Comparison of ENCODE assay signal across 27 cellular contexts in genomic region chr4:73936969-73937368, GRCh38. TPM values are rescaled to one million over a fixed set of nuclear protein-coding genes. Genes with fewer than 3 reads are reported as not detected.
"Had no signal": no experiment of that assay in that cellular context is flagged by ENCODE, and none has a peak within 500 bp of the region (broad histone marks: within the 10 kb centered on the region; RNA-seq: fewer than 3 reads in every experiment).

No MANE protein-coding gene starts in this region.

- H3K27me3 ChIP-seq: colonic mucosa, gastrocnemius medialis, ovary, stomach, thyroid gland, vagina had no signal

- H3K4me1 ChIP-seq: colonic mucosa, gastrocnemius medialis, lower lobe of right lung, thyroid gland, vagina had no signal

- H3K4me3 ChIP-seq: colonic mucosa, gastrocnemius medialis, lower lobe of right lung, ovary, stomach, thyroid gland, vagina had no signal

- ATAC-seq: esophagus mucosa; gastrocnemius medialis; left ventricle myocardium superior; lower lobe of right lung; natural killer cell; sciatic nerve; stimulated activated effector memory CD8-positive, alpha-beta T cell treated with anti-CD3 and anti-CD28 coated beads, Interleukin-12 subunit alpha, Interleukin-12 subunit beta, amount 100 ng/mL, for 72 hours had no signal

- H3K36me3 ChIP-seq: colonic mucosa, gastrocnemius medialis, lower lobe of right lung, ovary, stomach, thyroid gland, vagina had no signal

- H3K27ac ChIP-seq: colonic mucosa, epithelial cell of prostate, gastrocnemius medialis, lower lobe of right lung, ovary, stomach, thyroid gland, vagina had no signal

- H3K9me3 ChIP-seq: colonic mucosa, gastrocnemius medialis, lower lobe of right lung, ovary, stomach, thyroid gland, vagina had no signal

- DNase-seq: colonic mucosa; effector CD8-positive, alpha-beta T cell; endodermal cell; foreskin fibroblast; gastrocnemius medialis; head of caudate nucleus; left ventricle myocardium superior; lower lobe of right lung; natural killer cell; occipital lobe; ovary; stimulated activated CD4-positive, alpha-beta T cell treated with anti-CD3 and anti-CD28 coated beads, Interleukin-2, amount 100 ng/mL, for 24 hours; stimulated activated CD4-positive, alpha-beta T cell treated with anti-CD3 and anti-CD28 coated beads, Interleukin-4, amount 100 ng/mL, for 24 hours; stimulated activated naive CD4-positive, alpha-beta T cell treated with Interleukin-2 at 50 U/mL for 16 hours; stomach; thyroid gland; trophoblast cell had no signal

RNA-seq across cellular contexts. Expression of gene PF4, which starts 44.9 kb away (rescaled TPM):
- total RNA-seq: esophagus mucosa, gastrocnemius medialis, kidney epithelial cell, left ventricle myocardium superior, mesenteric fat pad, occipital lobe, subcutaneous adipose tissue, thyroid gland, ureter had no signal
- polyA plus RNA-seq: neural cell, ovary had no signal

RNA-seq across cellular contexts. Expression of gene PPBP, which starts 51.0 kb away (rescaled TPM):
- total RNA-seq: colonic mucosa, endodermal cell, gastrocnemius medialis, kidney epithelial cell, ureter, vagina had no signal
- polyA plus RNA-seq: neural cell had no signal
